16 cellular contexts compared by ENCODE assay signal in the genomic region with DNA sequence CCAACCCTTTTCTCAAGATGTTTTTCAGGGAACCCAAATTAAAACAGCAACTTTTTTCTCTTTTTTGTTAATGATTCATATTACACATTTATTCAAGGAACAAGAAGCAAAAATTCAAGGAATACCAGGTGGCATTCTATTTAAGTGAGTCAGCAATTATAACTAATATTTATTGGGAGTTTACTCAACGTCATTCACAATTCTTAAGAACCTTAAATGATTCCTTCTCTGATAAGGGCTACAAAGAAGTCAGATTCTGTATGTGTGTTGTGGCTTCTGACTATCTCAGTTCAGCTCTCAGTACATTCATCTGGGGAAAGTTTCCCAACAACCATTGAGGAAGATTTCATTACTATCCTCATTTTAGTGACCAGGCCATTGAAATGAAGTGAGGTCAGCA.
"Had no signal": no experiment of that assay in that cellular context is flagged by ENCODE, and none has a peak within 500 bp of the region (broad histone marks: within the 10 kb centered on the region; RNA-seq: fewer than 3 reads in every experiment).

No MANE protein-coding gene starts in this region.

- H3K4me1 ChIP-seq: gastrocnemius medialis had no signal

- H3K4me3 ChIP-seq: body of pancreas, gastrocnemius medialis, lung, transverse colon had no signal

- H3K27me3 ChIP-seq: gastrocnemius medialis, transverse colon had no signal

- H3K36me3 ChIP-seq: gastrocnemius medialis, transverse colon had no signal

- FAIRE-seq: TTC549 had no signal

- H3K9me3 ChIP-seq: body of pancreas, gastrocnemius medialis, transverse colon had no signal

- H3K27ac ChIP-seq: body of pancreas, gastrocnemius medialis had no signal

- ATAC-seq: body of pancreas; gastrocnemius medialis; natural killer cell treated with Interleukin-12 subunit alpha and Interleukin-12 subunit beta and Interleukin-15 and Interleukin-18, amount 100 ng/mL, for 72 hours; right cardiac atrium; stimulated activated memory B cell treated with anti-CD40 and anti-IgM and Interleukin-4, amounts not matched to agents 10 μg/mL and 1 μg/mL and 100 μg/mL, for 72 hours; T-helper 17 cell had no signal

- DNase-seq: activated CD4-positive, alpha-beta T cell treated with anti-CD3 and anti-CD28 coated beads, Interleukin-2, amount 10 ng/mL, durations not matched to agents 7 days and 5 days; activated CD4-positive, CD25-positive, alpha-beta regulatory T cell; activated CD8-positive, alpha-beta memory T cell treated with anti-CD3 and anti-CD28 coated beads for 24 hours; activated naive CD4-positive, alpha-beta T cell treated with anti-CD3 and anti-CD28 coated beads for 36 hours; body of pancreas; endodermal cell; gastrocnemius medialis; nucleus accumbens; right cardiac atrium; stimulated activated CD4-positive, alpha-beta T cell treated with anti-CD3 and anti-CD28 coated beads, Interleukin-1b, Interleukin-23, amount 100 ng/mL, for 48 hours; T-helper 17 cell; transverse colon had no signal
